ENCODE assay signal across 15 cellular contexts in the genomic region with DNA sequence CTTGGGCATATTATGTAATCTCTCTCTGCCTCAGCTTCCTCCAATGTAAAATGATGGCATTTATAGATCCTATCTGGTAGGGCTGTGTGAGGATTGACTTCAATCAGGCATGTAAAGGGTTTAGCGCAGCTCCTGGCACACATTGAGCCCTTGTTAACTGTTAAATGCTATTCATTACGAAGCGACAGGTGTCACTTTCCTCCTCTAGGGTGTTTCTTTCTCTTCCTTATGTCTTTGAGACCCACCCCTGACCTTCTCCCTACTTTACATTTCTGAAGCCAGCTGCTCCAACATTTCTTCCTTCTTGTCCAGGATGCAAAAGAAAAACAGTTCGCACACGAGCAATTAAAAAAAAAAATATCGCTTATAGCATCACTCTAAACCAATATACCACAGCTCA. TPM values are rescaled to one million over a fixed set of nuclear protein-coding genes. Genes with fewer than 3 reads are reported as not detected.
DNase-seq lines count a peak whose midpoint lies in the region; ATAC-seq lines count a peak whose summit lies in the region.
"Had no signal": no experiment of that assay in that cellular context is flagged by ENCODE, and none has a peak within 500 bp of the region (broad histone marks: within the 10 kb centered on the region; RNA-seq: fewer than 3 reads in every experiment).

No MANE protein-coding gene starts in this region.

- DNase-seq in DMS 273 (lab: John Stamatoyannopoulos, UW; ENCODE audit: unreplicated experiment): peak; percentile 34
- no peak for DNase-seq in DMS 273 treated with DMSO at 0.1 percent for 48 hours (lab: John Stamatoyannopoulos, UW)
- peak; percentile 54 for DNase-seq in NCI-H1436 treated with DMSO at 0.1 percent for 48 hours (lab: John Stamatoyannopoulos, UW)
- peak; percentile 27 for DNase-seq in NCI-H524 treated with DMSO at 0.1 percent for 48 hours (lab: John Stamatoyannopoulos, UW)
- no peak for DNase-seq in COLO668 (lab: John Stamatoyannopoulos, UW; ENCODE audit: unreplicated experiment)
- no peak for DNase-seq in occipital lobe (lab: John Stamatoyannopoulos, UW)
- DNase-seq: Caco-2; CD8-positive, alpha-beta T cell; DMS79 treated with DMSO at 0.1 percent for 48 hours; EL; GOT3; H9 had no signal

- no peaks in the 10 kb centered on the region for H3K27me3 ChIP-seq in mucosa of rectum (ENCODE audit: control insufficient read depth in 2 of 2, insufficient read depth in 2 of 2, low read length in 2 of 2)

- ATAC-seq in HG02973 (IDR thresholded peaks at IDR 0.05; ENCODE audit: unreplicated experiment): no peak
- ATAC-seq: CD8-positive, alpha-beta T cell had no signal

- peaks cover 5 to 8% of the 10 kb centered on the region in 2 donors for H3K4me1 ChIP-seq in mucosa of rectum (ENCODE audit: control insufficient read depth in 2 of 2, insufficient read depth in 2 of 2, low read length in 2 of 2)
- H3K4me1 ChIP-seq: Caco-2 had no signal

- H3K27ac ChIP-seq in mucosa of rectum (ENCODE audit: low read depth in 2 of 2, low read length in 2 of 2): peak overlapping the region; percentile 58 to 62
- H3K27ac ChIP-seq: 22Rv1 had no signal

- peaks cover 0 to 2% of the 10 kb centered on the region in 2 donors for H3K9me3 ChIP-seq in mucosa of rectum (ENCODE audit: control insufficient read depth in 2 of 2, low read length in 2 of 2)
- H3K9me3 ChIP-seq: Caco-2 had no signal

- H3K4me3 ChIP-seq in mucosa of rectum (ENCODE audit: low read length in 2 of 2): peak overlapping the region in 1 of 2 donors; percentile 27

- peak overlapping the region in 1 of 2 donors; percentile 28 for H3K9ac ChIP-seq in mucosa of rectum (ENCODE audit: low read depth in 1 of 2, low read length in 2 of 2)

- H3K36me3 ChIP-seq in mucosa of rectum (ENCODE audit: control insufficient read depth in 2 of 2, insufficient read depth in 2 of 2, low read length in 2 of 2): no peaks in the 10 kb centered on the region

RNA-seq across cellular contexts. Expression of gene R3HCC1L, which starts 5.7 kb away (rescaled TPM):
- total RNA-seq in occipital lobe: 17.3 TPM

Comparison
In these comparisons a context has a peak if more than half of its experiments do, and no peak if none do; other contexts are left out.
1. DNase-seq: peak in DMS 273 (single experiment), NCI-H1436 treated with DMSO at 0.1 percent for 48 hours (single experiment) and NCI-H524 treated with DMSO at 0.1 percent for 48 hours (single experiment); none in DMS 273 treated with DMSO at 0.1 percent for 48 hours (single experiment), COLO668 (single experiment) and occipital lobe (single experiment).